In the genomic region with DNA sequence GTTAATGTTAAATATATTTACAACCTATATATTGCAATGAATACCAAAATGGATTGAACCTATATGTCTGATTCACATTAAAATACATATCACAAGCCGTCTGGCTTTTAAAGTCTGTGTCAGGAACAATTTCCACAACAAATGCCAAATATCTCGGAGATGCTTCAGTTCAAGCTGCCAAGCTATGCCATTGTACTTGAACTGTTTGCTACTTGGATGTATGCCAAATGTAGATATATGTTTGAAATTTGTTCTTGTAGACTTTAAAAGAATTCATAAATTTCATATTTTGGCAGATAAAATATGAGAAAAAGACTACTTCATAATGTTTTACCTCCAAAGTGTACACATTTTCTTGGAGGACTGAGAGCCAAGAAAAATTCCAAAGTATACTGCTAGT, we compare ENCODE assay signal across 14 cellular contexts. TPM values are rescaled to one million over a fixed set of nuclear protein-coding genes. Genes with fewer than 3 reads are reported as not detected.
DNase-seq lines count a peak whose midpoint lies in the region; ATAC-seq and TF ChIP-seq lines count a peak whose summit lies in the region.
"Had no signal": no experiment of that assay in that cellular context is flagged by ENCODE, and none has a peak within 500 bp of the region (broad histone marks: within the 10 kb centered on the region; RNA-seq: fewer than 3 reads in every experiment).

No MANE protein-coding gene starts in this region.

- H3K36me3 ChIP-seq in adipocyte (ENCODE audit: control insufficient read depth, insufficient read depth, low read length, severe bottlenecking): peaks cover 23% of the 10 kb centered on the region
- no peaks in the 10 kb centered on the region for H3K36me3 ChIP-seq in PC-3 (ENCODE audit: low read depth, low read length)
- H3K36me3 ChIP-seq: BE2C, HAP-1 had no signal

- ATAC-seq in GM19455 (IDR thresholded peaks at IDR 0.05; ENCODE audit: unreplicated experiment): no peak
- ATAC-seq in PC-3: no peak
- ATAC-seq in GM18519 (IDR thresholded peaks at IDR 0.05; ENCODE audit: low FRiP score, unreplicated experiment): no peak
- ATAC-seq: A549 had no signal

- H2AFZ ChIP-seq in PC-3 (ENCODE audit: low read length): no peak overlapping the region

- no peak overlapping the region for H3K27ac ChIP-seq in PC-3 (ENCODE audit: low read length)
- H3K27ac ChIP-seq: A549, C4-2B had no signal

- CTCF ChIA-PET in PC-3 (lab: Charles Lee): no interaction called here

- no peaks in the 10 kb centered on the region for H4K20me1 ChIP-seq in PC-3 (ENCODE audit: low read length)

- H3K4me2 ChIP-seq in PC-3 (ENCODE audit: low read length): no peak overlapping the region
- H3K4me2 ChIP-seq: A549 had no signal

- no peak overlapping the region for H3K4me3 ChIP-seq in adipocyte (ENCODE audit: low read length)
- H3K4me3 ChIP-seq in PC-3 (ENCODE audit: low read length): no peak overlapping the region
- H3K4me3 ChIP-seq: A549, HAP-1 had no signal

- no peaks in the 10 kb centered on the region for H3K79me2 ChIP-seq in PC-3 (ENCODE audit: low read length)

- H3K9ac ChIP-seq in adipocyte (ENCODE audit: low read length) (no peak overlapping the region), PC-3 (ENCODE audit: low read length) (no peak overlapping the region)

- intact Hi-C loops in PC-3 (cut with micrococcal nuclease): no loop called here

- peaks cover 50% of the 10 kb centered on the region for H3K4me1 ChIP-seq in adipocyte (ENCODE audit: control insufficient read depth, insufficient read depth, low read length)
- no peaks in the 10 kb centered on the region for H3K4me1 ChIP-seq in PC-3 (ENCODE audit: insufficient read depth, low read length)
- H3K4me1 ChIP-seq: A549, BE2C, HAP-1 had no signal

- H3K9me3 ChIP-seq in adipocyte (ENCODE audit: control insufficient read depth, low read length): no peaks in the 10 kb centered on the region
- no peaks in the 10 kb centered on the region for H3K9me3 ChIP-seq in PC-3 (ENCODE audit: low read length)
- H3K9me3 ChIP-seq: A549, BE2C, HAP-1 had no signal

- no peaks in the 10 kb centered on the region for H3F3A ChIP-seq in PC-3 (ENCODE audit: low read length, unreplicated experiment)

- TF ChIP-seq CTCF in PC-3 (conservative IDR thresholded peaks at IDR 0.05; ENCODE audit: low read depth, low read length): no peak

- no peaks in the 10 kb centered on the region for H3K27me3 ChIP-seq in adipocyte (replicated peaks; ENCODE audit: control insufficient read depth, insufficient read depth, low read length)
- no peaks in the 10 kb centered on the region for H3K27me3 ChIP-seq in PC-3 (ENCODE audit: low read length)
- H3K27me3 ChIP-seq: BE2C had no signal

- H3K9me2 ChIP-seq in PC-3 (replicated peaks; ENCODE audit: low read length): no peaks in the 10 kb centered on the region

- POLR2A ChIA-PET in PC-3 (lab: Charles Lee; ENCODE audit: unreplicated experiment): no interaction called here

- no TSS peak for BruUV-seq in PC-3 (replicated peaks; lab: Mats Ljungman, UMichigan)

- DNase-seq in adipocyte (ENCODE audit: low read depth): peak; percentile 47
- DNase-seq in dermis blood vessel endothelial cell: peak; percentile 50
- DNase-seq in fibroblast of the conjunctiva (ENCODE audit: low read depth): peak; percentile 2
- DNase-seq in PC-3: no peak
- DNase-seq: BE2C; CD4-positive, alpha-beta memory T cell; DMS153; DMS79 treated with DMSO at 0.1 percent for 48 hours; EL had no signal

RNA-seq across cellular contexts. Expression of a gene that starts 37.0 kb away (rescaled TPM):
- total RNA-seq in dermis blood vessel endothelial cell (50.4 and 56.0 TPM in 2 replicates), PC-3 (2014; rRNA removed) (24.9 and 34.4 TPM in 2 replicates)
